In the genomic region with DNA sequence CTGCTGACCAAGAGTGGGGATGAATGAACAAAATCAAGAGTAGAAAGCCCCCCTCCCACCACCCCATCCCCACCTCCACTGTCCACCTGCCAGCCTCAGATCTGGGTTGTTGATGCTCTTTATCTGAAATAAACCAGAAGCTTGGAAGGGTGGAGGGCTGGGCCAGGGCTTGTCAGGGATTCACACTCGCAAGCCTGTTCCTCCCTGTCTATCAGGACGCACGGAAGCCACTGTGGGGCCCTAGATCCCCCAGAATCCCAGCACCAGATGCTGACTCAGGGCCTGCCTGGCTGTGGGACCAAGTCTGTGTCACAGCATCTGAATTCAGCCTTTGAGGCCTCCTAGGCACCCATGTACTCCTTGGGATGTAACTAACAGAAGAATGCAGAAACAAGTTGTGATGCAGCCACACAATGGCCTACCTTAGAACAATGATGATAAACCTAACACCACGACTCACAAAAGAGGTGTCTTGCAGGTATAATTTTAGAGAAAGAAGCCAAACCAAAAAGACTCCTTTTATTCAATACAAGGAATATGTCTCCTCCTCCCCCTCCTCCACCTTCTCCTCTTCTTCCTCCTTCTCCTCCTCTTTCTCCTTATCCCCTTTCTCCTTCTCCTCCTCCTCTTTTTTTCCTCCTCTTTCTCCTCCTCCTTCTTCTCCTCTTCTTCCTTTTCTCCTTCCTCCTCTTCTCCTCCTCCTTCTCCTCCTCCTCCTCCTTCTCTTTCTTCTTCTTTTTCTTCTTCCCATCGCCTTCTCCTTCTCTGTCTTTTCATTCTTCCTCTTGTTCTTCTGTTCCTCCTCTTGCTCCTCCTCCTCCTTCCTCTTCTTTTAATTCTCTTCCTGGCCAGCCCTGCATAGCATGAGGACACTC, we compare ENCODE assay signal across 17 cellular contexts.
DNase-seq lines count a peak whose midpoint lies in the region; ATAC-seq and TF ChIP-seq lines count a peak whose summit lies in the region.
"Had no signal": no experiment of that assay in that cellular context is flagged by ENCODE, and none has a peak within 500 bp of the region (broad histone marks: within the 10 kb centered on the region; RNA-seq: fewer than 3 reads in every experiment).

No MANE protein-coding gene starts in this region.

- H3K4me1 ChIP-seq in HEK293 (ENCODE audit: control insufficient read depth, insufficient read depth, low read length) (no peaks in the 10 kb centered on the region), endodermal cell (ENCODE audit: control insufficient read depth, insufficient read depth, low read length) (no peaks in the 10 kb centered on the region)
- H3K4me1 ChIP-seq: BLaER1 had no signal

- ATAC-seq in activated CD8-positive, alpha-beta T cell treated with anti-CD3 and anti-CD28 coated beads, Interleukin-2, amount 10 ng/mL, durations not matched to agents 7 days and 5 days: no peak
- no peak for ATAC-seq in activated CD8-positive, alpha-beta T cell treated with anti-CD3 and anti-CD28 coated beads for 36 hours
- ATAC-seq in activated CD4-positive, CD25-positive, alpha-beta regulatory T cell treated with anti-CD3 and anti-CD28 coated beads, Interleukin-2, amount 50 U/mL, for 24 hours: no peak

- peaks cover 12% of the 10 kb centered on the region for H3K9me3 Mint-ChIP-seq in activated CD8-positive, alpha-beta T cell treated with anti-CD3 and anti-CD28 coated beads, Interleukin-2, amount 10 ng/mL, durations not matched to agents 7 days and 5 days (ENCODE audit: insufficient read depth)
- H3K9me3 Mint-ChIP-seq in activated CD8-positive, alpha-beta T cell treated with anti-CD3 and anti-CD28 coated beads for 36 hours: peaks cover 4% of the 10 kb centered on the region
- H3K9me3 Mint-ChIP-seq in progenitor cell of endocrine pancreas (ENCODE audit: low read depth) (peaks cover 3% of the 10 kb centered on the region), endodermal cell (peaks cover 11% of the 10 kb centered on the region)

- WGBS in endodermal cell (ENCODE audit: insufficient coverage in 1 of 2, insufficient read length in 1 of 2), 2 experiments: 89 to 90% methylated on average over 2 to 5 of the region's 5 CpGs

- peak; percentile 9 for DNase-seq in activated CD8-positive, alpha-beta T cell treated with anti-CD3 and anti-CD28 coated beads, Interleukin-2, amount 10 ng/mL, durations not matched to agents 7 days and 5 days
- no peak for DNase-seq in activated CD8-positive, alpha-beta T cell treated with anti-CD3 and anti-CD28 coated beads for 36 hours
- peak; percentile 49 to 57 for DNase-seq in erythroblast (lab: John Stamatoyannopoulos, UW)
- DNase-seq in mucosa of gallbladder (ENCODE audit: low spot score): peak; percentile 7
- DNase-seq in progenitor cell of endocrine pancreas (ENCODE audit: low spot score, unreplicated experiment): no peak
- DNase-seq in endodermal cell: no peak
- DNase-seq: 8988T; AML-193; Calu3; CD4-positive, CD25-positive, alpha-beta regulatory T cell; DMS 273 treated with DMSO at 0.1 percent for 48 hours; GOT3; H9 had no signal

- H3K9me3 ChIP-seq in HEK293 (ENCODE audit: control insufficient read depth, insufficient read depth, low read depth, low read length) (no peaks in the 10 kb centered on the region), endodermal cell (ENCODE audit: control insufficient read depth, low read length) (peaks cover 7% of the 10 kb centered on the region)
- H3K9me3 ChIP-seq: BLaER1 had no signal

- no peak for TF ChIP-seq CTCF in activated CD8-positive, alpha-beta T cell treated with anti-CD3 and anti-CD28 coated beads for 36 hours (IDR thresholded peaks at IDR 0.05)
- TF ChIP-seq CTCF in HEK293 (tag by site-specific recombination; IDR thresholded peaks at IDR 0.05) (no peak), progenitor cell of endocrine pancreas (IDR thresholded peaks at IDR 0.05; ENCODE audit: unreplicated experiment) (no peak), endodermal cell (conservative IDR thresholded peaks at IDR 0.05) (no peak)

- no peaks in the 10 kb centered on the region for H3K27me3 ChIP-seq in endodermal cell (ENCODE audit: control insufficient read depth, insufficient read depth, low read length, poor library complexity, severe bottlenecking)
- H3K27me3 ChIP-seq: BLaER1 had no signal

- H3K4me3 Mint-ChIP-seq in activated CD8-positive, alpha-beta T cell treated with anti-CD3 and anti-CD28 coated beads, Interleukin-2, amount 10 ng/mL, durations not matched to agents 7 days and 5 days: no peak overlapping the region
- no peak overlapping the region for H3K4me3 Mint-ChIP-seq in activated CD8-positive, alpha-beta T cell treated with anti-CD3 and anti-CD28 coated beads for 36 hours
- H3K4me3 Mint-ChIP-seq in progenitor cell of endocrine pancreas (ENCODE audit: low read depth) (no peak overlapping the region), endodermal cell (no peak overlapping the region)
- H3K4me3 Mint-ChIP-seq: CD4-positive, CD25-positive, alpha-beta regulatory T cell; H9 had no signal

- no peaks in the 10 kb centered on the region for H3K27me3 Mint-ChIP-seq in activated CD8-positive, alpha-beta T cell treated with anti-CD3 and anti-CD28 coated beads, Interleukin-2, amount 10 ng/mL, durations not matched to agents 7 days and 5 days (ENCODE audit: low read depth)
- no peaks in the 10 kb centered on the region for H3K27me3 Mint-ChIP-seq in activated CD8-positive, alpha-beta T cell treated with anti-CD3 and anti-CD28 coated beads for 36 hours
- H3K27me3 Mint-ChIP-seq in progenitor cell of endocrine pancreas: no peaks in the 10 kb centered on the region
- H3K27me3 Mint-ChIP-seq in endodermal cell (ENCODE audit: insufficient read depth): peaks cover 3% of the 10 kb centered on the region

- H3K27ac ChIP-seq in HEK293 (ENCODE audit: extremely low read depth, low read depth, low read length) (no peak overlapping the region), endodermal cell (ENCODE audit: low read depth, low read length) (no peak overlapping the region)
- H3K27ac ChIP-seq: BLaER1 had no signal

- no peak overlapping the region for H3K27ac Mint-ChIP-seq in activated CD8-positive, alpha-beta T cell treated with anti-CD3 and anti-CD28 coated beads, Interleukin-2, amount 10 ng/mL, durations not matched to agents 7 days and 5 days
- H3K27ac Mint-ChIP-seq in activated CD8-positive, alpha-beta T cell treated with anti-CD3 and anti-CD28 coated beads for 36 hours: no peak overlapping the region
- H3K27ac Mint-ChIP-seq in progenitor cell of endocrine pancreas (no peak overlapping the region), endodermal cell (no peak overlapping the region)
- H3K27ac Mint-ChIP-seq: H9 had no signal

- CTCF ChIA-PET in activated CD8-positive, alpha-beta T cell treated with anti-CD3 and anti-CD28 coated beads, Interleukin-2, amount 10 ng/mL, durations not matched to agents 7 days and 5 days (lab: Charles Lee): no interaction called here
- CTCF ChIA-PET in activated CD8-positive, alpha-beta T cell treated with anti-CD3 and anti-CD28 coated beads for 36 hours (lab: Charles Lee): no interaction called here
- CTCF ChIA-PET in HEK293 (lab: Yijun Ruan, JAX): no interaction called here

- TF ChIP-seq POLR2A in erythroblast (IDR thresholded peaks at IDR 0.05; ENCODE audit: low read length): no peak

- intact Hi-C loops in activated CD8-positive, alpha-beta T cell treated with anti-CD3 and anti-CD28 coated beads for 36 hours (cut with micrococcal nuclease): no loop called here

- H3K4me3 ChIP-seq in HEK293 (ENCODE audit: low read depth, low read length) (no peak overlapping the region), endodermal cell (ENCODE audit: low read length) (no peak overlapping the region)
- H3K4me3 ChIP-seq: BLaER1, GM12878 had no signal

- H3K36me3 Mint-ChIP-seq in activated CD8-positive, alpha-beta T cell treated with anti-CD3 and anti-CD28 coated beads, Interleukin-2, amount 10 ng/mL, durations not matched to agents 7 days and 5 days (ENCODE audit: low read depth): peaks cover 5% of the 10 kb centered on the region
- H3K36me3 Mint-ChIP-seq in activated CD8-positive, alpha-beta T cell treated with anti-CD3 and anti-CD28 coated beads for 36 hours (ENCODE audit: low read depth): peaks cover 4% of the 10 kb centered on the region
- no peaks in the 10 kb centered on the region for H3K36me3 Mint-ChIP-seq in progenitor cell of endocrine pancreas (ENCODE audit: insufficient read depth)
- H3K36me3 Mint-ChIP-seq in endodermal cell (ENCODE audit: low read depth): no peaks in the 10 kb centered on the region
- H3K36me3 Mint-ChIP-seq: CD4-positive, CD25-positive, alpha-beta regulatory T cell had no signal

- H3K4me1 Mint-ChIP-seq in activated CD8-positive, alpha-beta T cell treated with anti-CD3 and anti-CD28 coated beads, Interleukin-2, amount 10 ng/mL, durations not matched to agents 7 days and 5 days (ENCODE audit: low read depth): no peaks in the 10 kb centered on the region
- H3K4me1 Mint-ChIP-seq in activated CD8-positive, alpha-beta T cell treated with anti-CD3 and anti-CD28 coated beads for 36 hours (ENCODE audit: low read depth): no peaks in the 10 kb centered on the region
- H3K4me1 Mint-ChIP-seq in progenitor cell of endocrine pancreas (ENCODE audit: low read depth) (no peaks in the 10 kb centered on the region), endodermal cell (no peaks in the 10 kb centered on the region)
- H3K4me1 Mint-ChIP-seq: CD4-positive, CD25-positive, alpha-beta regulatory T cell; H9 had no signal

- no peaks in the 10 kb centered on the region for H3K36me3 ChIP-seq in HEK293 (ENCODE audit: control insufficient read depth in 2 of 2, insufficient read depth in 1 of 2, low read length in 2 of 2)
- H3K36me3 ChIP-seq in endodermal cell (ENCODE audit: control insufficient read depth, insufficient read depth, low read length): no peaks in the 10 kb centered on the region
- H3K36me3 ChIP-seq: BLaER1 had no signal

- H3K9ac ChIP-seq in endodermal cell (ENCODE audit: extremely low read depth, low read length, poor library complexity, severe bottlenecking): no peak overlapping the region
- H3K9ac ChIP-seq: BLaER1 had no signal

- POLR2A ChIA-PET in activated CD8-positive, alpha-beta T cell treated with anti-CD3 and anti-CD28 coated beads, Interleukin-2, amount 10 ng/mL, durations not matched to agents 7 days and 5 days (lab: Charles Lee): no interaction called here
- POLR2A ChIA-PET in activated CD8-positive, alpha-beta T cell treated with anti-CD3 and anti-CD28 coated beads for 36 hours (lab: Charles Lee): interaction anchor here (0.6 kb wide), 1 partner anchor 307 kb away, joined by 3 read pairs; no protein-coding TSS in a partner anchor
- POLR2A ChIA-PET in HEK293 (lab: Yijun Ruan, JAX): no interaction called here

Comparison
In these comparisons a context has a peak if more than half of its experiments do, and no peak if none do; other contexts are left out.
1. DNase-seq: peak in activated CD8-positive, alpha-beta T cell treated with anti-CD3 and anti-CD28 coated beads, Interleukin-2, amount 10 ng/mL, durations not matched to agents 7 days and 5 days (single experiment), erythroblast (2 of 2) and mucosa of gallbladder (single experiment); none in activated CD8-positive, alpha-beta T cell treated with anti-CD3 and anti-CD28 coated beads for 36 hours (single experiment), progenitor cell of endocrine pancreas (single experiment) and endodermal cell (single experiment).